ENCODE assay signal across 16 cellular contexts in genomic region chr1:158933621-158934020, GRCh38. TPM values are rescaled to one million over a fixed set of nuclear protein-coding genes. Genes with fewer than 3 reads are reported as not detected.
DNase-seq lines count a peak whose midpoint lies in the region; ATAC-seq and TF ChIP-seq lines count a peak whose summit lies in the region.
"Had no signal": no experiment of that assay in that cellular context is flagged by ENCODE, and none has a peak within 500 bp of the region (broad histone marks: within the 10 kb centered on the region; RNA-seq: fewer than 3 reads in every experiment).

No MANE protein-coding gene starts in this region.

- H3K4me3 Mint-ChIP-seq in activated B cell treated with CpG ODN at 0.5 μM for 24 hours (peak overlapping the region; percentile 59), naive B cell (peak overlapping the region in 6 of 8 donors; percentile 12 to 61 (median 29))

- H3K9me3 ChIP-seq in transverse colon: no peaks in the 10 kb centered on the region
- H3K9me3 ChIP-seq: pancreas, tibial artery had no signal

- H3K27me3 ChIP-seq in transverse colon: no peaks in the 10 kb centered on the region
- H3K27me3 ChIP-seq: tibial artery had no signal

- no peak overlapping the region for H3K4me3 ChIP-seq in transverse colon
- H3K4me3 ChIP-seq: pancreas, tibial artery had no signal

- CTCF ChIA-PET in activated B cell treated with CpG ODN at 0.5 μM for 24 hours (lab: Charles Lee): no interaction called here

- POLR2A ChIA-PET in activated B cell treated with CpG ODN at 0.5 μM for 24 hours (lab: Charles Lee): no interaction called here

- no peaks in the 10 kb centered on the region for H3K36me3 Mint-ChIP-seq in activated B cell treated with CpG ODN at 0.5 μM for 24 hours (ENCODE audit: low read depth)
- H3K36me3 Mint-ChIP-seq in naive B cell: no peaks in the 10 kb centered on the region

- TF ChIP-seq EP300 in transverse colon (IDR thresholded peaks at IDR 0.05; ENCODE audit: low read depth): no peak

- no peak overlapping the region for H3K27ac ChIP-seq in transverse colon
- H3K27ac ChIP-seq: pancreas, tibial artery had no signal

- H3K27me3 Mint-ChIP-seq in activated B cell treated with CpG ODN at 0.5 μM for 24 hours (no peaks in the 10 kb centered on the region), naive B cell (peaks cover 9 to 15% (median 14%) of the 10 kb centered on the region in 3 donors)

- ATAC-seq in activated CD4-positive, CD25-positive, alpha-beta regulatory T cell treated with anti-CD3 and anti-CD28 coated beads, Interleukin-2, amount 50 U/mL, for 24 hours: peak; percentile 50 to 61
- ATAC-seq in GM21723 (IDR thresholded peaks at IDR 0.05; ENCODE audit: unreplicated experiment) (peak; percentile 68), activated B cell treated with CpG ODN at 0.5 μM for 24 hours (ENCODE audit: low read depth) (no peak), naive B cell (ENCODE audit: low read depth in 2 of 2) (no peak), HG03571 (IDR thresholded peaks at IDR 0.05; ENCODE audit: unreplicated experiment) (no peak)
- ATAC-seq: pancreas, PC-3 had no signal

- peaks cover 4% of the 10 kb centered on the region for H3K9me3 Mint-ChIP-seq in activated B cell treated with CpG ODN at 0.5 μM for 24 hours
- H3K9me3 Mint-ChIP-seq in naive B cell: peaks cover 0 to 15% (median under 1%) of the 10 kb centered on the region in 7 donors

- TF ChIP-seq CTCF in activated B cell treated with CpG ODN at 0.5 μM for 24 hours (IDR thresholded peaks at IDR 0.05): no peak
- TF ChIP-seq CTCF in transverse colon (IDR thresholded peaks at IDR 0.05): no peak

- peak overlapping the region; percentile 27 for H3K27ac Mint-ChIP-seq in activated B cell treated with CpG ODN at 0.5 μM for 24 hours
- H3K27ac Mint-ChIP-seq in naive B cell: no peak overlapping the region

- TF ChIP-seq POLR2A in transverse colon (IDR thresholded peaks at IDR 0.05): no peak

- no peaks in the 10 kb centered on the region for H3K36me3 ChIP-seq in transverse colon
- H3K36me3 ChIP-seq: pancreas, tibial artery had no signal

- H3K4me1 Mint-ChIP-seq in activated B cell treated with CpG ODN at 0.5 μM for 24 hours: peaks cover 22% of the 10 kb centered on the region
- no peaks in the 10 kb centered on the region for H3K4me1 Mint-ChIP-seq in naive B cell

- no peaks in the 10 kb centered on the region for H3K4me1 ChIP-seq in transverse colon
- H3K4me1 ChIP-seq: pancreas, tibial artery had no signal

- in situ Hi-C loops in transverse colon (cut with MboI; ENCODE audit: low pct_ligation_motif_present in 1 of 4, low pct_unique_long_range_greater_than_20kb in 1 of 4, low sequenced_read_pairs in 3 of 4): no loop called here

- WGBS in transverse colon (ENCODE audit: low coverage in 1 of 2), 2 donors: 39% methylated on average over 1 of the region's 1 CpG; no CpG with 5 or more reads in 1 of the 2 donors

- no peak for DNase-seq in activated CD4-positive, CD25-positive, alpha-beta regulatory T cell treated with anti-CD3 and anti-CD28 coated beads, Interleukin-2, amount 50 U/mL, for 72 hours
- no peak for DNase-seq in activated B cell treated with CpG ODN at 0.5 μM for 24 hours
- DNase-seq in naive B cell: no peak
- no peak for DNase-seq in transverse colon
- DNase-seq in SIG-M5 (lab: John Stamatoyannopoulos, UW): no peak
- DNase-seq: 8988T; activated CD4-positive, alpha-beta T cell treated with anti-CD3 and anti-CD28 coated beads for 48 hours; pancreas; PC-3; SW 1271; tibial artery had no signal

- intact Hi-C loops in activated B cell treated with CpG ODN at 0.5 μM for 24 hours (cut with micrococcal nuclease) (no loop called here), transverse colon (cut with DNase I; ENCODE audit: low total_unique reads) (no loop called here)

RNA-seq across cellular contexts. Expression of gene PYHIN1, which starts 2.3 kb away (rescaled TPM):
- total RNA-seq in activated B cell treated with CpG ODN at 0.5 μM for 24 hours: 5.4 and 5.8 TPM in 2 replicates
- polyA plus RNA-seq in naive B cell (ENCODE audit: low read depth in 6 of 6): 1 to 10 TPM in 5 of 6 donors, not detected in 1; 2.7 to 5.9 (median 3.0) TPM
- 1 to 10 TPM in 2 of 4 donors, under 1 TPM in 1, not detected in 1; 0.68 to 4.4 (median 1.5) TPM for total RNA-seq in transverse colon
- total RNA-seq: fibroblast of villous mesenchyme, M059J, PC-3 had no signal

Comparison
In these comparisons a context has a peak if more than half of its experiments do, and no peak if none do; other contexts are left out.
1. ATAC-seq: peak in activated CD4-positive, CD25-positive, alpha-beta regulatory T cell treated with anti-CD3 and anti-CD28 coated beads, Interleukin-2, amount 50 U/mL, for 24 hours (2 of 2) and GM21723 (single experiment); none in activated B cell treated with CpG ODN at 0.5 μM for 24 hours (single experiment), naive B cell (0 of 2) and HG03571 (single experiment).